10 cellular contexts compared by ENCODE assay signal in genomic region chr2:54579061-54579681, GRCh38.
DNase-seq lines count a peak whose midpoint lies in the region; ATAC-seq, FAIRE-seq and TF ChIP-seq lines count a peak whose summit lies in the region.
"Had no signal": no experiment of that assay in that cellular context is flagged by ENCODE, and none has a peak within 500 bp of the region (broad histone marks: within the 10 kb centered on the region; RNA-seq: fewer than 3 reads in every experiment).

No MANE protein-coding gene starts in this region.

- no peaks in the 10 kb centered on the region for H3K36me3 ChIP-seq in kidney (ENCODE audit: control insufficient read depth in 1 of 2, insufficient read depth in 2 of 2, low read length in 2 of 2)
- no peaks in the 10 kb centered on the region for H3K36me3 ChIP-seq in thymus (ENCODE audit: control insufficient read depth, insufficient read depth)

- H3K9me3 ChIP-seq in kidney (ENCODE audit: control insufficient read depth in 1 of 2, low read length in 2 of 2) (no peaks in the 10 kb centered on the region), thymus (ENCODE audit: control insufficient read depth) (no peaks in the 10 kb centered on the region)

- H3K4me1 ChIP-seq in kidney (ENCODE audit: control insufficient read depth in 1 of 2, insufficient read depth in 1 of 2, low read depth in 1 of 2, low read length in 2 of 2) (peaks cover 56% of the 10 kb centered on the region in 2 donors), thymus (ENCODE audit: control insufficient read depth, insufficient read depth, low read length) (peaks cover 47% of the 10 kb centered on the region)

- intact Hi-C loops in activated B cell treated with CpG ODN at 0.5 μM for 24 hours (cut with micrococcal nuclease) (no loop called here), kidney (cut with DNase I) (no loop called here), CD14-positive monocyte (cut with micrococcal nuclease) (loop anchor here in 1 of 2 donors (10.0 kb wide), 1 partner anchor 54 kb away; no protein-coding TSS in a partner anchor), left colon (cut with DNase I, micrococcal nuclease) (no loop called here)

- peaks cover 0 to 3% of the 10 kb centered on the region in 2 donors for H3K9me3 Mint-ChIP-seq in activated T-cell treated with anti-CD3 and anti-CD28 coated beads, Interleukin-2, amount 50 U/mL, for 72 hours
- no peaks in the 10 kb centered on the region for H3K9me3 Mint-ChIP-seq in activated B cell treated with CpG ODN at 0.5 μM for 24 hours
- no peaks in the 10 kb centered on the region for H3K9me3 Mint-ChIP-seq in CD14-positive monocyte

- POLR2A ChIA-PET in activated B cell treated with CpG ODN at 0.5 μM for 24 hours (lab: Charles Lee), result interaction anchor here (1.7 to 4.6 kb wide), 4 partner anchors 9 to 55 kb away, joined by 7 to 121 read pairs (median 61); no protein-coding TSS in a partner anchor

- H3K27me3 Mint-ChIP-seq in activated T-cell treated with anti-CD3 and anti-CD28 coated beads, Interleukin-2, amount 50 U/mL, for 72 hours (ENCODE audit: low read depth), result no peaks in the 10 kb centered on the region
- H3K27me3 Mint-ChIP-seq in activated B cell treated with CpG ODN at 0.5 μM for 24 hours (no peaks in the 10 kb centered on the region), CD14-positive monocyte (ENCODE audit: low read depth in 3 of 3) (no peaks in the 10 kb centered on the region)

- CTCF ChIA-PET in activated B cell treated with CpG ODN at 0.5 μM for 24 hours (lab: Charles Lee), result interaction anchor here (0.9 to 1.4 kb wide), 2 partner anchors 35 to 86 kb away, joined by 3 to 4 read pairs; no protein-coding TSS in a partner anchor

- peaks cover 10% of the 10 kb centered on the region in 2 donors for H3K36me3 Mint-ChIP-seq in activated T-cell treated with anti-CD3 and anti-CD28 coated beads, Interleukin-2, amount 50 U/mL, for 72 hours (ENCODE audit: insufficient read depth in 2 of 2)
- H3K36me3 Mint-ChIP-seq in activated B cell treated with CpG ODN at 0.5 μM for 24 hours (ENCODE audit: low read depth) (peaks cover 16% of the 10 kb centered on the region), CD14-positive monocyte (peaks cover 11 to 12% of the 10 kb centered on the region in 2 donors)

- peak overlapping the region; percentile 68 for H3K27ac ChIP-seq in kidney (ENCODE audit: low read depth in 2 of 2, low read length in 2 of 2)
- peak overlapping the region; percentile 53 for H3K27ac ChIP-seq in thymus (ENCODE audit: low read depth)

- H3K4me1 Mint-ChIP-seq in activated T-cell treated with anti-CD3 and anti-CD28 coated beads, Interleukin-2, amount 50 U/mL, for 72 hours (ENCODE audit: low read depth), result peaks cover 94% of the 10 kb centered on the region
- H3K4me1 Mint-ChIP-seq in activated B cell treated with CpG ODN at 0.5 μM for 24 hours, result peaks cover 98% of the 10 kb centered on the region
- peaks cover 53% of the 10 kb centered on the region for H3K4me1 Mint-ChIP-seq in CD14-positive monocyte

- no peak for ATAC-seq in activated T-cell treated with anti-CD3 and anti-CD28 coated beads, Interleukin-2, amount 50 U/mL, for 72 hours (replicated peaks in 1 of 2)
- ATAC-seq in activated B cell treated with CpG ODN at 0.5 μM for 24 hours (ENCODE audit: low read depth) (no peak), GM19324 (IDR thresholded peaks at IDR 0.05; ENCODE audit: low FRiP score, unreplicated experiment) (no peak), left colon (no peak)

- H3K27ac Mint-ChIP-seq in activated T-cell treated with anti-CD3 and anti-CD28 coated beads, Interleukin-2, amount 50 U/mL, for 72 hours, result peak overlapping the region; percentile 97
- H3K27ac Mint-ChIP-seq in activated B cell treated with CpG ODN at 0.5 μM for 24 hours (peak overlapping the region; percentile 95), CD14-positive monocyte (peak overlapping the region in 1 of 7 donors; percentile 43)

- H3K4me3 Mint-ChIP-seq in activated T-cell treated with anti-CD3 and anti-CD28 coated beads, Interleukin-2, amount 50 U/mL, for 72 hours, result peak overlapping the region; percentile 75 to 94
- peak overlapping the region; percentile 77 for H3K4me3 Mint-ChIP-seq in activated B cell treated with CpG ODN at 0.5 μM for 24 hours
- H3K4me3 Mint-ChIP-seq in CD14-positive monocyte, result no peak overlapping the region

- no peak overlapping the region for H3K4me3 ChIP-seq in kidney (ENCODE audit: low read length in 2 of 2)
- no peak overlapping the region for H3K4me3 ChIP-seq in thymus (ENCODE audit: low read length)

- FAIRE-seq in kidney (lab: Jason Lieb, UNC), result no peak
- FAIRE-seq: H1 had no signal

- H3K9ac ChIP-seq in kidney (ENCODE audit: low read length in 2 of 2), result peak overlapping the region in 1 of 2 donors; percentile 55

- 87% methylated on average over 8 of the region's 8 CpGs for WGBS in thymus

- DNase-seq in activated T-cell treated with anti-CD3 and anti-CD28 coated beads, Interleukin-2, amount 50 U/mL, for 72 hours, result no peak
- DNase-seq in activated T-cell treated with anti-CD3 and anti-CD28 coated beads, Interleukin-2, amount 50 U/mL, for 48 hours, result no peak
- no peak for DNase-seq in activated B cell treated with CpG ODN at 0.5 μM for 24 hours
- no peak for DNase-seq in kidney
- no peak for DNase-seq in CD14-positive monocyte (ENCODE audit: low spot score)
- no peak for DNase-seq in left colon
- DNase-seq: MV-4-11 had no signal

- no peaks in the 10 kb centered on the region for H3K27me3 ChIP-seq in thymus (ENCODE audit: control insufficient read depth, insufficient read depth)

- no peak for TF ChIP-seq CTCF in activated B cell treated with CpG ODN at 0.5 μM for 24 hours (IDR thresholded peaks at IDR 0.05)
- no peak for TF ChIP-seq CTCF in kidney (IDR thresholded peaks at IDR 0.05; ENCODE audit: borderline replicate concordance, extremely low read depth, insufficient read depth)
- no peak for TF ChIP-seq CTCF in CD14-positive monocyte (IDR thresholded peaks at IDR 0.05)

Comparison
In these comparisons a context has a peak if more than half of its experiments do, and no peak if none do; other contexts are left out.
1. H3K4me3 Mint-ChIP-seq: peak in activated T-cell treated with anti-CD3 and anti-CD28 coated beads, Interleukin-2, amount 50 U/mL, for 72 hours (2 of 2) and activated B cell treated with CpG ODN at 0.5 μM for 24 hours (single experiment); none in CD14-positive monocyte (0 of 2).